ENCODE assay signal across 18 cellular contexts in genomic region chr7:158276414-158277218, GRCh38.
DNase-seq lines count a peak whose midpoint lies in the region; ATAC-seq and TF ChIP-seq lines count a peak whose summit lies in the region.
"Had no signal": no experiment of that assay in that cellular context is flagged by ENCODE, and none has a peak within 500 bp of the region (broad histone marks: within the 10 kb centered on the region; RNA-seq: fewer than 3 reads in every experiment).

No MANE protein-coding gene starts in this region.

- H3K9me3 ChIP-seq in heart left ventricle (no peaks in the 10 kb centered on the region), upper lobe of right lung (no peaks in the 10 kb centered on the region)
- H3K9me3 ChIP-seq: A549 had no signal

- TF ChIP-seq POLR2A in heart left ventricle (IDR thresholded peaks at IDR 0.05) = no peak

- H3K27me3 ChIP-seq in heart left ventricle (peaks cover 0 to 3% (median 0%) of the 10 kb centered on the region in 9 donors), upper lobe of right lung (no peaks in the 10 kb centered on the region)

- TF ChIP-seq CTCF in heart left ventricle (IDR thresholded peaks at IDR 0.05) = no peak
- no peak for TF ChIP-seq CTCF in upper lobe of right lung (IDR thresholded peaks at IDR 0.05)

- DNase-seq in heart left ventricle (peak in 3 of 5 donors; percentile 6 to 9 (median 8)), Right ventricle myocardium superior (no peak), head of caudate nucleus (peak in 22 of 42 donors; percentile 4 to 35 (median 10)), posterior cingulate gyrus (peak in 6 of 10 donors; percentile 1 to 64 (median 34)), upper lobe of right lung (peak; percentile 44)
- no peak for DNase-seq in central memory CD4-positive, alpha-beta T cell
- DNase-seq: C1 segment of cervical spinal cord, DND-41, NCI-H1436 treated with DMSO at 0.1 percent for 48 hours, NCI-H2029 treated with DMSO at 0.1 percent for 48 hours, NCI-H2171 treated with DMSO at 0.1 percent for 48 hours, NCI-H774, PC-9 had no signal

- no peak overlapping the region for H3K4me3 ChIP-seq in heart left ventricle
- H3K4me3 ChIP-seq in upper lobe of right lung = no peak overlapping the region
- H3K4me3 ChIP-seq: A549, PC-9 had no signal

- H3K36me3 ChIP-seq in heart left ventricle = no peaks in the 10 kb centered on the region
- H3K36me3 ChIP-seq in upper lobe of right lung = no peaks in the 10 kb centered on the region

- H3K4me1 ChIP-seq in heart left ventricle (no peaks in the 10 kb centered on the region), upper lobe of right lung (no peaks in the 10 kb centered on the region)
- H3K4me1 ChIP-seq: A549 had no signal

- no peak for ATAC-seq in heart left ventricle
- ATAC-seq in Right ventricle myocardium superior (ENCODE audit: poor library complexity) = no peak
- no peak for ATAC-seq in upper lobe of right lung
- ATAC-seq in HG02763 (IDR thresholded peaks at IDR 0.05; ENCODE audit: unreplicated experiment) = no peak
- no peak for ATAC-seq in GM18868 (IDR thresholded peaks at IDR 0.05; ENCODE audit: unreplicated experiment)
- ATAC-seq: A549, HepG2 had no signal

- WGBS in heart left ventricle, 4 donors = 77 to 88% (median 83%) methylated on average over 21 to 34 of the region's 34 CpGs

- no peak overlapping the region for H3K27ac ChIP-seq in heart left ventricle
- no peak overlapping the region for H3K27ac ChIP-seq in upper lobe of right lung
- H3K27ac ChIP-seq: A549, KMS-11, PC-9 had no signal

- intact Hi-C loops in heart left ventricle (cut with DNase I) = no loop called here
- intact Hi-C loops in Right ventricle myocardium superior (cut with DNase I) = no loop called here
- intact Hi-C loops in head of caudate nucleus (cut with DNase I) = no loop called here
- intact Hi-C loops in posterior cingulate gyrus (cut with DNase I) = no loop called here
- intact Hi-C loops in upper lobe of right lung (cut with DNase I) = no loop called here

Comparison
In these comparisons a context has a peak if more than half of its experiments do, and no peak if none do; other contexts are left out.
1. DNase-seq: peak in heart left ventricle (3 of 5), head of caudate nucleus (22 of 42), posterior cingulate gyrus (6 of 10) and upper lobe of right lung (single experiment); none in Right ventricle myocardium superior (single experiment) and central memory CD4-positive, alpha-beta T cell (single experiment).